Comparison of ENCODE assay signal across 8 cellular contexts in the genomic region with DNA sequence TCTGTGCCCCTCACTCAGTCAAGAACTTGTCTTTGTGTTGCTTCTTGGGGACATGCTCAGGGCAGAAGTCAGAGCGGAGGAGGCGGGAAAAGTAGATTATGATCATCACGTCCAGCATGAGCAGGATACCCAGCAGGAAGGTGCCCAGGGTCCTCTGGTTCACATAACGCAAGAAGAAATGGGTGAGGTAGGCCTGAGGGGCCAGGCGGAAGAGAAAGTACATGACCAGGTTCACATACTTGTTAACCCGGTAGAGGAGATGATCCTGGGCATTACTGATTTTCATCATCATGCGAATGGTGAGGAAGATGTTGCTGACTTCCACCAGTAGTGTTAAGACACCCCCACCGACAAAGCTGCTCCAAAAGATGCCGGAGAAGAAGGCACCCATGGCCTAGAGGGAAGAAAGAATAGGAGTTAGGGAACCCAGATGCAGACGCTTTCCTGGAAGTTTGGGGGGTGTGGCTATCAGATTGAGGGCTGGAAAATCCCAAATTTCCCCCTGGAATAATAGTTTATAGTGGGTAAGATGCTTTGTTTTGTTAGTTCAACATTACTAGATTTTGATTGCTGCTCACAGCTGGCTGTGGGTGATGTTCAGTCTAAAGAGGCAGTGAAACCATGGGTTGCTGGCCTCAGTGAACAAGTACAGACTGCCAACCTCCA. TPM values are rescaled to one million over a fixed set of nuclear protein-coding genes. Genes with fewer than 3 reads are reported as not detected.
DNase-seq lines count a peak whose midpoint lies in the region; ATAC-seq and TF ChIP-seq lines count a peak whose summit lies in the region.

No MANE protein-coding gene starts in this region.

- H3F3A ChIP-seq in SU-DHL-6 (ENCODE audit: insufficient read depth), result peaks cover 77% of the 10 kb centered on the region

- TF ChIP-seq POLR2A in esophagus squamous epithelium (IDR thresholded peaks at IDR 0.05), result no peak

- peak overlapping the region; percentile 93 for H3K27ac Mint-ChIP-seq in activated CD4-positive, alpha-beta T cell treated with anti-CD3 and anti-CD28 coated beads, Interleukin-2, amount 10 ng/mL, durations not matched to agents 24 days and 14 days
- H3K27ac Mint-ChIP-seq in stimulated activated naive CD8-positive, alpha-beta T cell treated with anti-CD3 and anti-CD28 coated beads, Interleukin-15, amount 100 ng/mL, for 72 hours, result peak overlapping the region; percentile 66 to 98

- 0 out of 2 replicates have a peak, but pooled peaks cover 4% of the 10 kb centered on the region for H4K20me1 ChIP-seq in SU-DHL-6 (ENCODE audit: low read depth, low read length)

- peak; percentile 64 for DNase-seq in activated CD4-positive, alpha-beta T cell treated with anti-CD3 and anti-CD28 coated beads, Interleukin-2, amount 10 ng/mL, durations not matched to agents 24 days and 14 days
- DNase-seq in activated CD4-positive, alpha-beta T cell treated with anti-CD3 and anti-CD28 coated beads for 4 hours, result no peak
- DNase-seq in esophagus squamous epithelium (lab: John Stamatoyannopoulos, UW), result no peak
- DNase-seq in stimulated activated naive CD8-positive, alpha-beta T cell treated with anti-CD3 and anti-CD28 coated beads, Interleukin-15, amount 100 ng/mL, for 72 hours, result no peak

- peaks cover 64% of the 10 kb centered on the region for H3K36me3 Mint-ChIP-seq in activated CD4-positive, alpha-beta T cell treated with anti-CD3 and anti-CD28 coated beads, Interleukin-2, amount 10 ng/mL, durations not matched to agents 24 days and 14 days (ENCODE audit: low read depth)

- H3K9me3 ChIP-seq in SU-DHL-6 (ENCODE audit: insufficient read depth, low read length), result no peaks in the 10 kb centered on the region
- no peaks in the 10 kb centered on the region for H3K9me3 ChIP-seq in esophagus squamous epithelium

- H3K4me3 Mint-ChIP-seq in activated CD4-positive, alpha-beta T cell treated with anti-CD3 and anti-CD28 coated beads, Interleukin-2, amount 10 ng/mL, durations not matched to agents 24 days and 14 days, result peak overlapping the region; percentile 98
- peak overlapping the region; percentile 98 to 100 for H3K4me3 Mint-ChIP-seq in stimulated activated naive CD8-positive, alpha-beta T cell treated with anti-CD3 and anti-CD28 coated beads, Interleukin-15, amount 100 ng/mL, for 72 hours

- H3K4me1 Mint-ChIP-seq in activated CD4-positive, alpha-beta T cell treated with anti-CD3 and anti-CD28 coated beads, Interleukin-2, amount 10 ng/mL, durations not matched to agents 24 days and 14 days, result peaks cover 62% of the 10 kb centered on the region
- peaks cover 80% of the 10 kb centered on the region for H3K4me1 Mint-ChIP-seq in stimulated activated naive CD8-positive, alpha-beta T cell treated with anti-CD3 and anti-CD28 coated beads, Interleukin-15, amount 100 ng/mL, for 72 hours

- H3K4me3 ChIP-seq in SU-DHL-6 (ENCODE audit: insufficient read depth, low read length, poor library complexity, severe bottlenecking) (peak overlapping the region; percentile 60), esophagus squamous epithelium (peak overlapping the region in 1 of 4 donors; percentile 67)

- H3K4me2 ChIP-seq in SU-DHL-6 (ENCODE audit: low read depth, low read length, poor library complexity, severe bottlenecking), result peak overlapping the region; percentile 97

- H3K9ac ChIP-seq in SU-DHL-6 (ENCODE audit: low read length), result peak overlapping the region; percentile 82

- H3K27me3 ChIP-seq in SU-DHL-6 (ENCODE audit: low read length) (no peaks in the 10 kb centered on the region), esophagus squamous epithelium (no peaks in the 10 kb centered on the region)

- intact Hi-C loops in activated CD4-positive, alpha-beta T cell treated with anti-CD3 and anti-CD28 coated beads, Interleukin-2, amount 10 ng/mL, durations not matched to agents 24 days and 14 days (cut with micrococcal nuclease), result loop anchor here (5.0 to 10.0 kb wide), 4 partner anchors 38 to 843 kb away; a partner anchor contains a TSS
- intact Hi-C loops in esophagus squamous epithelium (cut with DNase I), result no loop called here

- H3K27ac ChIP-seq in SU-DHL-6 (ENCODE audit: low read depth, low read length), result peak overlapping the region; percentile 100
- H3K27ac ChIP-seq in esophagus squamous epithelium, result peak overlapping the region; percentile 94 to 99 (median 98)

- H2AFZ ChIP-seq in SU-DHL-6 (ENCODE audit: low read depth, low read length, severe bottlenecking), result no peak overlapping the region

- TF ChIP-seq CTCF in SU-DHL-6 (IDR thresholded peaks at IDR 0.05; ENCODE audit: insufficient read depth, low read length, poor library complexity, severe bottlenecking) (no peak), esophagus squamous epithelium (IDR thresholded peaks at IDR 0.05) (no peak)

- H3K9me2 ChIP-seq in SU-DHL-6 (replicated peaks; ENCODE audit: insufficient read depth, low read length), result no peaks in the 10 kb centered on the region

- H3K27me3 Mint-ChIP-seq in activated CD4-positive, alpha-beta T cell treated with anti-CD3 and anti-CD28 coated beads, Interleukin-2, amount 10 ng/mL, durations not matched to agents 24 days and 14 days, result no peaks in the 10 kb centered on the region
- H3K27me3 Mint-ChIP-seq in stimulated activated naive CD8-positive, alpha-beta T cell treated with anti-CD3 and anti-CD28 coated beads, Interleukin-15, amount 100 ng/mL, for 72 hours, result no peaks in the 10 kb centered on the region

- H3K36me3 ChIP-seq in SU-DHL-6 (ENCODE audit: low read length), result peaks cover 23% of the 10 kb centered on the region
- peaks cover 6 to 43% (median 16%) of the 10 kb centered on the region in 3 donors for H3K36me3 ChIP-seq in esophagus squamous epithelium

- no peak for ATAC-seq in stimulated activated naive CD8-positive, alpha-beta T cell treated with anti-CD3 and anti-CD28 coated beads, Interleukin-15, amount 100 ng/mL, for 72 hours
- ATAC-seq in HG03520 (IDR thresholded peaks at IDR 0.05; ENCODE audit: unreplicated experiment) (no peak), HG03196 (IDR thresholded peaks at IDR 0.05; ENCODE audit: unreplicated experiment) (no peak), GM18519 (IDR thresholded peaks at IDR 0.05; ENCODE audit: low FRiP score, unreplicated experiment) (no peak)

- no peaks in the 10 kb centered on the region for H3K9me3 Mint-ChIP-seq in activated CD4-positive, alpha-beta T cell treated with anti-CD3 and anti-CD28 coated beads, Interleukin-2, amount 10 ng/mL, durations not matched to agents 24 days and 14 days
- no peaks in the 10 kb centered on the region for H3K9me3 Mint-ChIP-seq in stimulated activated naive CD8-positive, alpha-beta T cell treated with anti-CD3 and anti-CD28 coated beads, Interleukin-15, amount 100 ng/mL, for 72 hours

- peaks cover 41 to 82% (median 65%) of the 10 kb centered on the region in 3 donors for H3K4me1 ChIP-seq in esophagus squamous epithelium

- WGBS in esophagus squamous epithelium, 2 donors, result 58% methylated on average over 7 to 10 of the region's 10 CpGs

- peaks cover 44% of the 10 kb centered on the region for H3K79me2 ChIP-seq in SU-DHL-6 (ENCODE audit: insufficient read depth, low read length)

RNA-seq across cellular contexts. Expression of a gene that starts 1.4 kb away (rescaled TPM):
- total RNA-seq in activated CD4-positive, alpha-beta T cell treated with anti-CD3 and anti-CD28 coated beads, Interleukin-2, amount 10 ng/mL, durations not matched to agents 24 days and 14 days, result 12.5 and 16.8 TPM in 2 replicates
- 10 to 100 TPM in 3 of 4 donors, 1 to 10 TPM in 1; 8.8 to 17.0 (median 13.0) TPM for total RNA-seq in esophagus squamous epithelium

RNA-seq across cellular contexts. Expression of a gene that starts 4.0 kb away (rescaled TPM):
- total RNA-seq in activated CD4-positive, alpha-beta T cell treated with anti-CD3 and anti-CD28 coated beads, Interleukin-2, amount 10 ng/mL, durations not matched to agents 24 days and 14 days, result 5.5 and 6.1 TPM in 2 replicates
- 1 to 10 TPM; 1.1 to 7.3 (median 2.6) TPM for total RNA-seq in esophagus squamous epithelium

RNA-seq across cellular contexts. Expression of a gene that starts 4.8 kb away (rescaled TPM):
- 1,588 and 1,610 TPM in 2 replicates for total RNA-seq in activated CD4-positive, alpha-beta T cell treated with anti-CD3 and anti-CD28 coated beads, Interleukin-2, amount 10 ng/mL, durations not matched to agents 24 days and 14 days
- total RNA-seq in esophagus squamous epithelium, result 100 to 1,000 TPM; 236 to 881 (median 571) TPM

RNA-seq across cellular contexts. Expression of a gene that starts 7.0 kb away (rescaled TPM):
- 19.2 and 20.6 TPM in 2 replicates for total RNA-seq in activated CD4-positive, alpha-beta T cell treated with anti-CD3 and anti-CD28 coated beads, Interleukin-2, amount 10 ng/mL, durations not matched to agents 24 days and 14 days
- total RNA-seq in esophagus squamous epithelium, result 10 to 100 TPM; 27.6 to 98.0 (median 65.1) TPM

RNA-seq across cellular contexts. Expression of a gene that starts 12.9 kb away (rescaled TPM):
- 6.0 TPM in 2 replicates for total RNA-seq in activated CD4-positive, alpha-beta T cell treated with anti-CD3 and anti-CD28 coated beads, Interleukin-2, amount 10 ng/mL, durations not matched to agents 24 days and 14 days
- total RNA-seq in esophagus squamous epithelium, result 1 to 10 TPM in 1 of 4 donors, under 1 TPM in 2, not detected in 1; 0.48 to 1.1 (median 0.64) TPM
